Comparison of ENCODE assay signal across 16 cellular contexts in the genomic region with DNA sequence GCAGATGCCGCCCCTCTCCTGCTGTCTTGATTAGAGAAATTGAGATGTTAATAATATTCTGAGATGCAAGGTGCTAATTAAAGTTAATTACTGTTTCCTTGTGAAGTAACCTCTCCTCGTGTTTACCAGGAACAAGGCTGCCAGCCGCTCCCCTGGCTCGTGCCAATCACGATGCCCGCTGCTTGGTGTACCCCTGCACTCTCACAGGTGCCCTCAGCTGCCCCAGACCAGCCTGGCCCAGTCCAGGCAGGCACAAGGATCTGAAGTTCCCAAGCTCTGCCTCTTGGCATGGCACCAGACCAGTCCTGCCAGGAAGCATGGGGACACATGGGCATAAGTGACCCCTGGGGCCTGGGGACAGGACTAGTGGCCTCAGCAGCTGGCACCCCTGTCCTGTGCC. TPM values are rescaled to one million over a fixed set of nuclear protein-coding genes. Genes with fewer than 3 reads are reported as not detected.
DNase-seq lines count a peak whose midpoint lies in the region; ATAC-seq and TF ChIP-seq lines count a peak whose summit lies in the region.
"Had no signal": no experiment of that assay in that cellular context is flagged by ENCODE, and none has a peak within 500 bp of the region (broad histone marks: within the 10 kb centered on the region; RNA-seq: fewer than 3 reads in every experiment).

No MANE protein-coding gene starts in this region.

- H3K4me1 Mint-ChIP-seq in mesothelial cell of epicardium = peaks cover 33% of the 10 kb centered on the region
- H3K4me1 Mint-ChIP-seq in naive thymus-derived CD8-positive, alpha-beta T cell = peaks cover 7 to 18% (median 14%) of the 10 kb centered on the region in 4 donors

- H3K27ac ChIP-seq in dorsolateral prefrontal cortex (peak overlapping the region in 45 of 59 donors; percentile 3 to 76 (median 53)), mucosa of rectum (ENCODE audit: low read depth in 2 of 2, low read length in 2 of 2) (peak overlapping the region; percentile 91 to 93), upper lobe of left lung (peak overlapping the region; percentile 81 to 97 (median 94))

- H3K9ac ChIP-seq in mucosa of rectum (ENCODE audit: low read depth in 1 of 2, low read length in 2 of 2) = peak overlapping the region; percentile 20 to 67

- no peak for TF ChIP-seq CTCF in dorsolateral prefrontal cortex (IDR thresholded peaks at IDR 0.05 in 54 of 56, conservative IDR thresholded peaks at IDR 0.05 in 2 of 56; ENCODE audit: low read depth in 1 of 56, partially characterized antibody in 56 of 56)
- TF ChIP-seq CTCF in upper lobe of left lung (IDR thresholded peaks at IDR 0.05) = no peak
- no peak for TF ChIP-seq CTCF in mesothelial cell of epicardium (IDR thresholded peaks at IDR 0.05; ENCODE audit: unreplicated experiment)

- no peaks in the 10 kb centered on the region for H3K9me3 ChIP-seq in mucosa of rectum (ENCODE audit: control insufficient read depth in 2 of 2, low read length in 2 of 2)
- no peaks in the 10 kb centered on the region for H3K9me3 ChIP-seq in upper lobe of left lung
- H3K9me3 ChIP-seq: MG63, spleen had no signal

- H3K36me3 ChIP-seq in mucosa of rectum (ENCODE audit: control insufficient read depth in 2 of 2, insufficient read depth in 2 of 2, low read length in 2 of 2) (peaks cover 0 to 2% of the 10 kb centered on the region in 2 donors), upper lobe of left lung (no peaks in the 10 kb centered on the region)
- H3K36me3 ChIP-seq: MG63, spleen had no signal

- peak in 2 of 4 donors; percentile 44 to 46 for TF ChIP-seq EP300 in upper lobe of left lung (IDR thresholded peaks at IDR 0.05)

- TF ChIP-seq POLR2A in upper lobe of left lung (IDR thresholded peaks at IDR 0.05) = no peak

- H3K4me3 ChIP-seq in dorsolateral prefrontal cortex (no peak overlapping the region), mucosa of rectum (ENCODE audit: low read length in 2 of 2) (no peak overlapping the region), upper lobe of left lung (no peak overlapping the region)
- H3K4me3 ChIP-seq: MG63, spleen had no signal

- POLR2A ChIA-PET in naive thymus-derived CD8-positive, alpha-beta T cell (lab: Charles Lee) = no interaction called here

- H3K36me3 Mint-ChIP-seq in mesothelial cell of epicardium = no peaks in the 10 kb centered on the region
- H3K36me3 Mint-ChIP-seq in naive thymus-derived CD8-positive, alpha-beta T cell = no peaks in the 10 kb centered on the region

- no peaks in the 10 kb centered on the region for H3K9me3 Mint-ChIP-seq in mesothelial cell of epicardium
- H3K9me3 Mint-ChIP-seq in naive thymus-derived CD8-positive, alpha-beta T cell = no peaks in the 10 kb centered on the region
- H3K9me3 Mint-ChIP-seq: activated T-cell treated with anti-CD3 and anti-CD28 coated beads, Interleukin-2, amount 50 U/mL, for 72 hours; neural crest cell had no signal

- ATAC-seq in Right ventricle myocardium inferior (peak; percentile 23), left ventricle myocardium superior (no peak), upper lobe of left lung (ENCODE audit: low FRiP score in 2 of 2) (peak; percentile 31 to 69)
- ATAC-seq in naive thymus-derived CD8-positive, alpha-beta T cell = no peak
- ATAC-seq: activated T-cell treated with anti-CD3 and anti-CD28 coated beads, Interleukin-2, amount 50 U/mL, for 72 hours had no signal

- H3K27ac Mint-ChIP-seq in mesothelial cell of epicardium = no peak overlapping the region
- H3K27ac Mint-ChIP-seq in naive thymus-derived CD8-positive, alpha-beta T cell = no peak overlapping the region
- H3K27ac Mint-ChIP-seq: activated T-cell treated with anti-CD3 and anti-CD28 coated beads, Interleukin-2, amount 50 U/mL, for 72 hours had no signal

- no peak overlapping the region for H3K4me3 Mint-ChIP-seq in mesothelial cell of epicardium
- no peak overlapping the region for H3K4me3 Mint-ChIP-seq in naive thymus-derived CD8-positive, alpha-beta T cell
- H3K4me3 Mint-ChIP-seq: activated T-cell treated with anti-CD3 and anti-CD28 coated beads, Interleukin-2, amount 50 U/mL, for 72 hours; neural crest cell had no signal

- H3K4me1 ChIP-seq in mucosa of rectum (ENCODE audit: control insufficient read depth in 2 of 2, insufficient read depth in 2 of 2, low read length in 2 of 2) (peaks cover 50 to 67% of the 10 kb centered on the region in 2 donors), upper lobe of left lung (peaks cover 69 to 86% (median 77%) of the 10 kb centered on the region in 4 donors)

- DNase-seq in Right ventricle myocardium inferior (ENCODE audit: missing footprints) (no peak), left ventricle myocardium superior (no peak), dorsolateral prefrontal cortex (no peak), upper lobe of left lung (peak; percentile 73 to 86), NCI-H524 (lab: John Stamatoyannopoulos, UW) (no peak), mesothelial cell of epicardium (ENCODE audit: low spot score in 2 of 2, unreplicated experiment in 2 of 2) (no peak)
- DNase-seq in naive thymus-derived CD8-positive, alpha-beta T cell = no peak
- DNase-seq: activated CD4-positive, alpha-beta T cell treated with anti-CD3 and anti-CD28 coated beads, Interleukin-2, amount 50 U/mL, for 1 hour; activated T-cell treated with anti-CD3 and anti-CD28 coated beads, Interleukin-2, amount 50 U/mL, for 72 hours; foreskin melanocyte; MG63; NCI-H510A treated with DMSO at 0.1 percent for 48 hours; spleen had no signal

- H3K27me3 Mint-ChIP-seq in mesothelial cell of epicardium (ENCODE audit: low read depth) = peaks cover 9% of the 10 kb centered on the region
- peaks cover 0 to 14% (median 3%) of the 10 kb centered on the region in 5 donors for H3K27me3 Mint-ChIP-seq in naive thymus-derived CD8-positive, alpha-beta T cell

- intact Hi-C loops in Right ventricle myocardium inferior (cut with DNase I) = no loop called here
- intact Hi-C loops in left ventricle myocardium superior (cut with micrococcal nuclease) = no loop called here
- intact Hi-C loops in dorsolateral prefrontal cortex (cut with DNase I) = loop anchor here in 1 of 2 donors (2.0 kb wide), 1 partner anchor 15 kb away; no protein-coding TSS in a partner anchor

- H3K27me3 ChIP-seq in dorsolateral prefrontal cortex (no peaks in the 10 kb centered on the region), mucosa of rectum (ENCODE audit: control insufficient read depth in 2 of 2, insufficient read depth in 2 of 2, low read length in 2 of 2) (peaks cover 0 to 3% of the 10 kb centered on the region in 2 donors), upper lobe of left lung (no peaks in the 10 kb centered on the region)
- H3K27me3 ChIP-seq: MG63 had no signal

- 20 to 37% methylated on average over 1 to 6 of the region's 6 CpGs for WGBS in upper lobe of left lung, 2 donors

RNA-seq across cellular contexts. Expression of gene PCDH1, which starts 36.4 kb away (rescaled TPM):
- total RNA-seq in Right ventricle myocardium inferior = 21.0 TPM
- total RNA-seq in left ventricle myocardium superior = 17.2 TPM
- 100 to 1,000 TPM in 12 of 120 experiments, 10 to 100 TPM in 108; 37.8 to 132 (median 87.1) TPM for total RNA-seq in dorsolateral prefrontal cortex
- total RNA-seq in upper lobe of left lung = 100 to 1,000 TPM in 1 of 6 donors, 10 to 100 TPM in 5; 41.3 to 133 (median 81.6) TPM
- 5.1 to 6.1 TPM (median 5.4 TPM) in 3 replicates for total RNA-seq in mesothelial cell of epicardium
- not detected for total RNA-seq in naive thymus-derived CD8-positive, alpha-beta T cell
- polyA plus RNA-seq in naive thymus-derived CD8-positive, alpha-beta T cell = 1 to 10 TPM in 1 of 3 donors, under 1 TPM in 1, not detected in 1; 0.06 to 1.3 TPM
- total RNA-seq: T-helper 2 cell treated with Interferon-gamma antibody and Interleukin-4, amounts not matched to agents 100 ng/mL and 5 ng/mL, for 36 hours had no signal

Comparison
In these comparisons a context has a peak if more than half of its experiments do, and no peak if none do; other contexts are left out.
1. ATAC-seq: peak in Right ventricle myocardium inferior (single experiment) and upper lobe of left lung (2 of 2); none in left ventricle myocardium superior (single experiment) and naive thymus-derived CD8-positive, alpha-beta T cell (0 of 2).
2. DNase-seq: peak in upper lobe of left lung (2 of 2); none in Right ventricle myocardium inferior (single experiment), left ventricle myocardium superior (single experiment), dorsolateral prefrontal cortex (0 of 10), NCI-H524 (0 of 2), mesothelial cell of epicardium (0 of 2) and naive thymus-derived CD8-positive, alpha-beta T cell (0 of 10).
3. Peak in every context shown above with its lines, with median percentiles within 50 percentile points of each other: H3K27ac ChIP-seq.